Comparison of ENCODE assay signal across 19 cellular contexts in genomic region chr2:237472187-237472712, GRCh38. TPM values are rescaled to one million over a fixed set of nuclear protein-coding genes. Genes with fewer than 3 reads are reported as not detected.
DNase-seq lines count a peak whose midpoint lies in the region; ATAC-seq and TF ChIP-seq lines count a peak whose summit lies in the region.
"Had no signal": no experiment of that assay in that cellular context is flagged by ENCODE, and none has a peak within 500 bp of the region (broad histone marks: within the 10 kb centered on the region; RNA-seq: fewer than 3 reads in every experiment).

No MANE protein-coding gene starts in this region.

- H3K4me1 Mint-ChIP-seq in brain (peaks cover 20% of the 10 kb centered on the region), neural crest cell (peaks cover 4% of the 10 kb centered on the region)
- H3K4me1 Mint-ChIP-seq in activated naive CD4-positive, alpha-beta T cell treated with anti-CD3 and anti-CD28 coated beads, Interleukin-2, amount 10 ng/mL, durations not matched to agents 7 days and 5 days = peaks cover 13% of the 10 kb centered on the region

- no peaks in the 10 kb centered on the region for H3K36me3 ChIP-seq in upper lobe of right lung
- H3K36me3 ChIP-seq: thoracic aorta had no signal

- TF ChIP-seq CTCF in brain (conservative IDR thresholded peaks at IDR 0.05) (no peak), neural crest cell (conservative IDR thresholded peaks at IDR 0.05) (no peak), upper lobe of right lung (IDR thresholded peaks at IDR 0.05) (no peak)

- DNase-seq in cardiac septum (ENCODE audit: low spot score) (peak; percentile 64), Right ventricle myocardium superior (no peak), neural crest cell (ENCODE audit: low read depth, low spot score) (no peak), upper lobe of right lung (peak; percentile 48), ACHN (no peak)
- no peak for DNase-seq in stimulated activated CD4-positive, alpha-beta T cell treated with anti-CD3 and anti-CD28 coated beads, Interleukin-1b, Interleukin-23, amount 100 ng/mL, for 48 hours
- DNase-seq in activated naive CD4-positive, alpha-beta T cell treated with anti-CD3 and anti-CD28 coated beads, Interleukin-2, amount 10 ng/mL, durations not matched to agents 7 days and 5 days = no peak
- DNase-seq: activated CD4-positive, CD25-positive, alpha-beta regulatory T cell treated with anti-CD3 and anti-CD28 coated beads, Interleukin-2, amount 50 U/mL, for 72 hours; cerebellar nuclear complex; hippocampal formation; NCI-H187 treated with DMSO at 0.1 percent for 48 hours; NCI-H2227 treated with DMSO at 0.1 percent for 48 hours; NCI-H748 treated with DMSO at 0.1 percent for 48 hours had no signal

- in situ Hi-C loops in ACHN (cut with HindIII; ENCODE audit: low pct_ligation_motif_present, low pct_unique_long_range_greater_than_20kb, low sequenced_read_pairs) = no loop called here

- peaks cover 9% of the 10 kb centered on the region for H3K27me3 Mint-ChIP-seq in brain
- H3K27me3 Mint-ChIP-seq in neural crest cell (ENCODE audit: low read depth) = peaks cover 23% of the 10 kb centered on the region
- peaks cover 20% of the 10 kb centered on the region for H3K27me3 Mint-ChIP-seq in activated naive CD4-positive, alpha-beta T cell treated with anti-CD3 and anti-CD28 coated beads, Interleukin-2, amount 10 ng/mL, durations not matched to agents 7 days and 5 days

- H3K27ac ChIP-seq in upper lobe of right lung = no peak overlapping the region
- H3K27ac ChIP-seq: epithelial cell of prostate, thoracic aorta had no signal

- no peak for ATAC-seq in Right ventricle myocardium superior (ENCODE audit: poor library complexity)
- no peak for ATAC-seq in upper lobe of right lung

- H3K9me3 Mint-ChIP-seq in brain (peaks cover 0 to 5% (median under 1%) of the 10 kb centered on the region in 5 experiments), neural crest cell (no peaks in the 10 kb centered on the region)
- no peaks in the 10 kb centered on the region for H3K9me3 Mint-ChIP-seq in activated naive CD4-positive, alpha-beta T cell treated with anti-CD3 and anti-CD28 coated beads, Interleukin-2, amount 10 ng/mL, durations not matched to agents 7 days and 5 days
- H3K9me3 Mint-ChIP-seq: activated naive CD4-positive, alpha-beta T cell treated with anti-CD3 and anti-CD28 coated beads, Interleukin-2, amount 50 U/mL, for 24 hours had no signal

- H3K27ac Mint-ChIP-seq in brain = peak overlapping the region in 3 of 5 experiments; percentile 17 to 47 (median 23)
- no peak overlapping the region for H3K27ac Mint-ChIP-seq in neural crest cell (ENCODE audit: unreplicated experiment)
- no peak overlapping the region for H3K27ac Mint-ChIP-seq in activated naive CD4-positive, alpha-beta T cell treated with anti-CD3 and anti-CD28 coated beads, Interleukin-2, amount 10 ng/mL, durations not matched to agents 7 days and 5 days
- H3K27ac Mint-ChIP-seq: activated CD8-positive, alpha-beta T cell treated with anti-CD3 and anti-CD28 coated beads, Interleukin-2, amount 10 ng/mL, durations not matched to agents 7 days and 5 days; activated naive CD4-positive, alpha-beta T cell treated with anti-CD3 and anti-CD28 coated beads, Interleukin-2, amount 50 U/mL, for 24 hours had no signal

- H3K4me3 ChIP-seq in upper lobe of right lung = no peak overlapping the region
- H3K4me3 ChIP-seq: thoracic aorta had no signal

- H3K9me3 ChIP-seq in upper lobe of right lung = no peaks in the 10 kb centered on the region
- H3K9me3 ChIP-seq: thoracic aorta had no signal

- CTCF ChIA-PET in activated naive CD4-positive, alpha-beta T cell treated with anti-CD3 and anti-CD28 coated beads, Interleukin-2, amount 10 ng/mL, durations not matched to agents 7 days and 5 days (lab: Charles Lee) = interaction anchor here (1.2 to 4.5 kb wide), 4 partner anchors 30 to 51 kb away, joined by 5 to 55 read pairs (median 7); no protein-coding TSS in a partner anchor

- H3K36me3 Mint-ChIP-seq in brain = no peaks in the 10 kb centered on the region
- H3K36me3 Mint-ChIP-seq in neural crest cell (ENCODE audit: low read depth) = no peaks in the 10 kb centered on the region
- no peaks in the 10 kb centered on the region for H3K36me3 Mint-ChIP-seq in activated naive CD4-positive, alpha-beta T cell treated with anti-CD3 and anti-CD28 coated beads, Interleukin-2, amount 10 ng/mL, durations not matched to agents 7 days and 5 days
- H3K36me3 Mint-ChIP-seq: activated naive CD4-positive, alpha-beta T cell treated with anti-CD3 and anti-CD28 coated beads, Interleukin-2, amount 50 U/mL, for 24 hours had no signal

- H3K4me1 ChIP-seq in upper lobe of right lung = peaks cover 33% of the 10 kb centered on the region

- H3K4me3 Mint-ChIP-seq in brain (peak overlapping the region in 3 of 5 experiments; percentile 26 to 61 (median 48)), neural crest cell (peak overlapping the region; percentile 82)
- H3K4me3 Mint-ChIP-seq in activated naive CD4-positive, alpha-beta T cell treated with anti-CD3 and anti-CD28 coated beads, Interleukin-2, amount 10 ng/mL, durations not matched to agents 7 days and 5 days = no peak overlapping the region
- H3K4me3 Mint-ChIP-seq: activated CD8-positive, alpha-beta T cell treated with anti-CD3 and anti-CD28 coated beads, Interleukin-2, amount 10 ng/mL, durations not matched to agents 7 days and 5 days; activated naive CD4-positive, alpha-beta T cell treated with anti-CD3 and anti-CD28 coated beads, Interleukin-2, amount 50 U/mL, for 24 hours had no signal

- intact Hi-C loops in cardiac septum (cut with DNase I) = loop anchor here (10.0 kb wide), 2 partner anchors 147 to 317 kb away; no protein-coding TSS in a partner anchor
- intact Hi-C loops in Right ventricle myocardium superior (cut with DNase I) = no loop called here
- intact Hi-C loops in upper lobe of right lung (cut with DNase I) = no loop called here

- no peaks in the 10 kb centered on the region for H3K27me3 ChIP-seq in upper lobe of right lung

RNA-seq across cellular contexts. Expression of gene MLPH, which starts 14.8 kb away (rescaled TPM):
- total RNA-seq in cardiac septum (15.7 TPM), Right ventricle myocardium superior (80.9 TPM), neural crest cell (not detected in 2 replicates), upper lobe of right lung (423 TPM)
- polyA plus RNA-seq in brain (ENCODE audit: insufficient read depth, low read depth, low replicate concordance) = 2.8 TPM
- total RNA-seq: activated CD8-positive, alpha-beta T cell treated with anti-CD3 and anti-CD28 coated beads, Interleukin-2, amount 10 ng/mL, durations not matched to agents 7 days and 5 days; OCI-LY7 had no signal

RNA-seq across cellular contexts. Expression of gene COL6A3, which starts 58.3 kb away (rescaled TPM):
- total RNA-seq in cardiac septum (89.5 TPM), Right ventricle myocardium superior (64.9 TPM), neural crest cell (4.5 and 4.9 TPM in 2 replicates), upper lobe of right lung (119 TPM)
- polyA plus RNA-seq in brain (ENCODE audit: insufficient read depth, low read depth, low replicate concordance) = 4.8 TPM
- total RNA-seq: OCI-LY7 had no signal

Comparison
In these comparisons a context has a peak if more than half of its experiments do, and no peak if none do; other contexts are left out.
1. DNase-seq: peak in cardiac septum (single experiment) and upper lobe of right lung (single experiment); none in Right ventricle myocardium superior (single experiment), neural crest cell (single experiment), stimulated activated CD4-positive, alpha-beta T cell treated with anti-CD3 and anti-CD28 coated beads, Interleukin-1b, Interleukin-23, amount 100 ng/mL, for 48 hours (single experiment), activated naive CD4-positive, alpha-beta T cell treated with anti-CD3 and anti-CD28 coated beads, Interleukin-2, amount 10 ng/mL, durations not matched to agents 7 days and 5 days (single experiment) and ACHN (single experiment).
2. H3K27ac Mint-ChIP-seq: peak in brain (3 of 5); none in neural crest cell (single experiment) and activated naive CD4-positive, alpha-beta T cell treated with anti-CD3 and anti-CD28 coated beads, Interleukin-2, amount 10 ng/mL, durations not matched to agents 7 days and 5 days (single experiment).
3. RNA of gene MLPH, which starts 14.8 kb away (total RNA-seq): 423 TPM in upper lobe of right lung (single experiment), 80.9 TPM in Right ventricle myocardium superior (single experiment) and 15.7 TPM in cardiac septum (single experiment); not detected in neural crest cell; every median in the first group is over 10 times any median in the second.
4. RNA of gene COL6A3, which starts 58.3 kb away (total RNA-seq): 119 TPM in upper lobe of right lung (single experiment), 89.5 TPM in cardiac septum (single experiment) and 64.9 TPM in Right ventricle myocardium superior (single experiment); 4.5 to 4.9 TPM in neural crest cell; every median in the first group is over 10 times any median in the second.